In the genomic region with DNA sequence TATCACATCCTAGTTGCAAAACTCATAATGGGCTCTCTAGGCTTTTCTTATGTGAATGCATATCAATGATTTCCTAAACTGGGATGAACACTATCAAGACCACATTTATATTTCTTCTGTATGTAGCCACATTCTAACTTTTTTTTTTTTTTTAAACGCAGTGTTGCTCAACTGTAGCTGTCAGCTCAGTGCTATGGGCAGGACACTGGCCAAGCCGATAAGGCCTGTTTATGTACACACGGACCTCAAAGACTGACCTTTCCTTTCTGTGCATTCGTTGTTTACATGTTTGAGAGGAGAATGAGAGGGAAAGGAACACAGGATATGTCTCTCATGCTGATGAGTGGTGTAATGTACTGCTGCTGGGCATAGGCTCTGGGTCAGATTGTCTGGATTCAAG, we compare ENCODE assay signal across 19 cellular contexts.
"Had no signal": no experiment of that assay in that cellular context is flagged by ENCODE, and none has a peak within 500 bp of the region (broad histone marks: within the 10 kb centered on the region; RNA-seq: fewer than 3 reads in every experiment).

No MANE protein-coding gene starts in this region.

- H3K27ac ChIP-seq: foreskin keratinocyte, left lung, neutrophil, sigmoid colon, transverse colon, uterus had no signal

- DNase-seq: activated CD4-positive, alpha-beta T cell treated with anti-CD3 and anti-CD28 coated beads for 4 hours; activated CD4-positive, alpha-beta T cell treated with anti-CD3 and anti-CD28 coated beads, Interleukin-2, amount 50 U/mL, for 48 hours; activated CD4-positive, CD25-positive, alpha-beta regulatory T cell; activated naive CD4-positive, alpha-beta T cell treated with Interleukin-2 at 50 U/mL for 16 hours; activated naive CD8-positive, alpha-beta T cell treated with anti-CD3 and anti-CD28 coated beads for 36 hours; activated T-cell treated with anti-CD3 and anti-CD28 coated beads, Interleukin-2, amount 50 U/mL, for 48 hours; amniotic stem cell; foreskin keratinocyte; left lung; sigmoid colon; stimulated activated CD4-positive, alpha-beta T cell treated with anti-CD3 and anti-CD28 coated beads, Interleukin-15, amount 100 ng/mL, for 24 hours; T-helper 17 cell; transverse colon; uterus had no signal

- H3K9me3 ChIP-seq: left lung, neutrophil, sigmoid colon, transverse colon, uterus had no signal

- H3K36me3 Mint-ChIP-seq: activated naive CD8-positive, alpha-beta T cell treated with anti-CD3 and anti-CD28 coated beads for 36 hours; mesothelial cell of epicardium; natural killer cell treated with Interleukin-12 subunit alpha and Interleukin-12 subunit beta and Interleukin-15 and Interleukin-18, amount 100 ng/mL, for 72 hours; stimulated activated memory B cell treated with anti-CD40 and anti-IgM and Interleukin-4, amounts not matched to agents 10 μg/mL and 1 μg/mL and 100 μg/mL, for 72 hours had no signal

- ATAC-seq: foreskin keratinocyte; left lung; natural killer cell treated with Interleukin-12 subunit alpha and Interleukin-12 subunit beta and Interleukin-15 and Interleukin-18, amount 100 ng/mL, for 72 hours; stimulated activated memory B cell treated with anti-CD40 and anti-IgM and Interleukin-4, amounts not matched to agents 10 μg/mL and 1 μg/mL and 100 μg/mL, for 72 hours; T-helper 17 cell had no signal

- H3K36me3 ChIP-seq: left lung, neutrophil, sigmoid colon, transverse colon, uterus had no signal

- H3K27me3 ChIP-seq: left lung, neutrophil, sigmoid colon, transverse colon, uterus had no signal

- H3K4me1 Mint-ChIP-seq: activated naive CD8-positive, alpha-beta T cell treated with anti-CD3 and anti-CD28 coated beads for 36 hours; mesothelial cell of epicardium; stimulated activated memory B cell treated with anti-CD40 and anti-IgM and Interleukin-4, amounts not matched to agents 10 μg/mL and 1 μg/mL and 100 μg/mL, for 72 hours; T-helper 17 cell had no signal

- H3K9me3 Mint-ChIP-seq: activated naive CD8-positive, alpha-beta T cell treated with anti-CD3 and anti-CD28 coated beads for 36 hours; mesothelial cell of epicardium; stimulated activated memory B cell treated with anti-CD40 and anti-IgM and Interleukin-4, amounts not matched to agents 10 μg/mL and 1 μg/mL and 100 μg/mL, for 72 hours had no signal

- H3K4me1 ChIP-seq: foreskin keratinocyte, left lung, sigmoid colon, transverse colon, uterus had no signal

- H3K27ac Mint-ChIP-seq: activated naive CD8-positive, alpha-beta T cell treated with anti-CD3 and anti-CD28 coated beads for 36 hours; mesothelial cell of epicardium; natural killer cell treated with Interleukin-12 subunit alpha and Interleukin-12 subunit beta and Interleukin-15 and Interleukin-18, amount 100 ng/mL, for 72 hours; stimulated activated memory B cell treated with anti-CD40 and anti-IgM and Interleukin-4, amounts not matched to agents 10 μg/mL and 1 μg/mL and 100 μg/mL, for 72 hours; T-helper 17 cell had no signal

- H3K4me3 Mint-ChIP-seq: activated naive CD8-positive, alpha-beta T cell treated with anti-CD3 and anti-CD28 coated beads for 36 hours; mesothelial cell of epicardium; natural killer cell treated with Interleukin-12 subunit alpha and Interleukin-12 subunit beta and Interleukin-15 and Interleukin-18, amount 100 ng/mL, for 72 hours; stimulated activated memory B cell treated with anti-CD40 and anti-IgM and Interleukin-4, amounts not matched to agents 10 μg/mL and 1 μg/mL and 100 μg/mL, for 72 hours; T-helper 17 cell had no signal

- H3K4me3 ChIP-seq: left lung, sigmoid colon, smooth muscle cell, transverse colon, uterus had no signal
